Comparison of ENCODE assay signal across 8 cellular contexts in the genomic region with DNA sequence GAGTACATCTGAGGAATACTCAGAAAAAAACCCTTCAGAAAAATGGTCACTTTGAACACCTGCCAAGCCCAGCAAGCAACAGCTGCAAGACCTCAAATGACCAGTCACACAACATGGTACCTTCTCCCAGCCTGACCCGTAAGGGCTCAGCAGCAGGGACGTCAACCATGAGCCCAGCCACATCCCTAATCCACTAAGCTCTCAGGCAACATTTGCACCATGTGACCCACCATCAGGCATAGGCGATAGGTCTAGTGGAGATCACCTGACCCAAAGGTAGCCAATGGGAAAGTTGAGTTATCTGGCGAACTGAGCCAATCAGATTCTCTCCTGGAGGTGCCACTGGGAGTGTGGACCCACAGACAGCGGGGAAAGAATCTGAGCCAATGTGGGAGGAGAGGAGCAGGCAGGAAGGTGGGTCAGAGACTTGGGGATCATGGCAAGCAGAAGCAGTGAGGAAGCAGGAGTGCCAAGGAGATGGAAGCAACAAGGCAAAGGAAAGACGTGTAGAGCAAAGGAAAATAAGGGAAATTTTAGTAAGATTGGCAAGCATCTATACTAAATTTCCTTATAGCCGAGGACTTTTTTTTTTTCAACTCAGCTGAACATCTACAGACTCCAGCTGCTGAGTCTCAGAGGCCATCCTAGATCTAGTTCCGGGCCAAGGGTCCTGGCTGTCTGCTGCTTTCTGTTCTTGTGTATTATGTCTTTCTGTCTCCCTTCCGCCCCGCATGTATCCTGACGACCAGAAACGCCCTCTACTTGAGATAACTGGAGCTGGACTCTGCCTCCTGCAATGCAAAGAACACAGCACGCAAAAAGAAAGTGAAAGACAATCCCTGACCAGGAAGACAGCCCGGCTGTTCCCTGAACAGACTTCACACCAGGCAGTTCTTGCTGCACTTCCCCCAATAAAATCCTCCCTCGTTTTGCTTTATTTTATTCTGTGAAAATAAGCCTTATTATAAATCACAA. TPM values are rescaled to one million over a fixed set of nuclear protein-coding genes. Genes with fewer than 3 reads are reported as not detected.
DNase-seq lines count a peak whose midpoint lies in the region; FAIRE-seq and TF ChIP-seq lines count a peak whose summit lies in the region.

No MANE protein-coding gene starts in this region.

- no peaks in the 10 kb centered on the region for H3K36me3 ChIP-seq in bronchial epithelial cell (ENCODE audit: control insufficient read depth, insufficient read depth, low read length)

- no peaks in the 10 kb centered on the region for H3K27me3 ChIP-seq in bronchial epithelial cell (ENCODE audit: control insufficient read depth, insufficient read depth, low read length)

- peak overlapping the region; percentile 92 for H3K27ac ChIP-seq in temporal lobe (ENCODE audit: low read depth, low read length)

- peak overlapping the region; percentile 2 for H3K4me3 ChIP-seq in bronchial epithelial cell (ENCODE audit: low read depth, low read length)

- DNase-seq in AG08396 (ENCODE audit: low spot score) = peak; percentile 61
- DNase-seq in GM18507 (ENCODE audit: extremely low spot score, insufficient read length, low read depth) = no peak
- peak; percentile 38 for DNase-seq in NCI-H460 (ENCODE audit: extremely low read depth, low read depth)
- peak; percentile 33 for DNase-seq in bronchial epithelial cell (ENCODE audit: low read depth)
- DNase-seq in medulla oblongata (ENCODE audit: extremely low spot score) = peak; percentile 81
- no peak for DNase-seq in activated CD4-positive, CD25-positive, alpha-beta regulatory T cell (lab: John Stamatoyannopoulos, UW)
- DNase-seq in cortex of kidney (lab: John Stamatoyannopoulos, UW) = no peak

- FAIRE-seq in GM18507 (lab: Jason Lieb, UNC) = peak; percentile 82
- FAIRE-seq in bronchial epithelial cell (lab: Jason Lieb, UNC) = peak; percentile 58

- no peak for TF ChIP-seq CTCF in bronchial epithelial cell (IDR thresholded peaks at IDR 0.05; ENCODE audit: insufficient read depth, low read length, severe bottlenecking)

RNA-seq across cellular contexts. Expression of gene PLAAT2, which starts 11.0 kb away (rescaled TPM):
- not detected in 2 replicates for total RNA-seq in NCI-H460 (2014; rRNA removed; shearing (Covaris generic))
- polyA plus RNA-seq in NCI-H460 (2014; cell fraction: nucleus; rRNA removed) = 0.81 TPM in 1 of 2 replicates, not detected in the other
- 0.64 and 1.3 TPM in 2 replicates for total RNA-seq in bronchial epithelial cell
- total RNA-seq in temporal lobe = 0.25 TPM

RNA-seq across cellular contexts. Expression of gene PLAAT4, which starts 37.6 kb away (rescaled TPM):
- not detected in 2 replicates for total RNA-seq in NCI-H460 (2014; rRNA removed; shearing (Covaris generic))
- polyA plus RNA-seq in NCI-H460 (2014; cell fraction: nucleus; rRNA removed) = not detected in 2 replicates
- total RNA-seq in bronchial epithelial cell (0.79 and 2.8 TPM in 2 replicates), temporal lobe (3.0 TPM)

RNA-seq across cellular contexts. Expression of gene PLAAT3, which starts 40.1 kb away (rescaled TPM):
- total RNA-seq in NCI-H460 (2014; rRNA removed; shearing (Covaris generic)) = 10.3 and 13.6 TPM in 2 replicates
- polyA plus RNA-seq in NCI-H460 (2014; cell fraction: nucleus; rRNA removed) = 20.4 and 20.9 TPM in 2 replicates
- 0.51 and 2.1 TPM in 2 replicates for total RNA-seq in bronchial epithelial cell
- total RNA-seq in temporal lobe = 3.7 TPM

Comparison
In these comparisons a context has a peak if more than half of its experiments do, and no peak if none do; other contexts are left out.
1. DNase-seq: peak in AG08396 (single experiment), NCI-H460 (single experiment), bronchial epithelial cell (single experiment) and medulla oblongata (single experiment); none in GM18507 (single experiment), activated CD4-positive, CD25-positive, alpha-beta regulatory T cell (0 of 4) and cortex of kidney (single experiment).